ENCODE assay signal across 9 cellular contexts in genomic region chr10:34723746-34724145, GRCh38.
DNase-seq lines count a peak whose midpoint lies in the region; ATAC-seq, FAIRE-seq and TF ChIP-seq lines count a peak whose summit lies in the region.
"Had no signal": no experiment of that assay in that cellular context is flagged by ENCODE, and none has a peak within 500 bp of the region (broad histone marks: within the 10 kb centered on the region; RNA-seq: fewer than 3 reads in every experiment).

No MANE protein-coding gene starts in this region.

- peak; percentile 35 for FAIRE-seq in kidney (lab: Jason Lieb, UNC)

- H3K4me2 ChIP-seq in Karpas-422 (ENCODE audit: low read depth, low read length, poor library complexity, severe bottlenecking), result no peak overlapping the region

- ATAC-seq in GM18511 (IDR thresholded peaks at IDR 0.05; ENCODE audit: unreplicated experiment) (peak; percentile 59), upper lobe of left lung (ENCODE audit: low FRiP score in 2 of 2) (peak; percentile 53 to 76), HG02973 (IDR thresholded peaks at IDR 0.05; ENCODE audit: unreplicated experiment) (no peak), GM21367 (IDR thresholded peaks at IDR 0.05; ENCODE audit: unreplicated experiment) (no peak)

- H4K20me1 ChIP-seq in Karpas-422 (ENCODE audit: insufficient read depth, low read depth, low read length), result no peaks in the 10 kb centered on the region

- in situ Hi-C loops in ACHN (cut with HindIII; ENCODE audit: low pct_ligation_motif_present, low pct_unique_long_range_greater_than_20kb, low sequenced_read_pairs) (no loop called here), astrocyte of the cerebellum (cut with HindIII; ENCODE audit: low sequenced_read_pairs) (no loop called here)

- DNase-seq in ACHN (peak; percentile 87), Karpas-422 (peak; percentile 60), astrocyte of the cerebellum (ENCODE audit: low read depth) (peak; percentile 68), kidney (no peak), upper lobe of left lung (peak in 1 of 2 donors; percentile 63)

- TF ChIP-seq CTCF in astrocyte of the cerebellum (IDR thresholded peaks at IDR 0.05; ENCODE audit: low read depth, low read length, missing control alignments) (peak; percentile 67), kidney (IDR thresholded peaks at IDR 0.05; ENCODE audit: borderline replicate concordance, extremely low read depth, insufficient read depth) (peak; percentile 53), upper lobe of left lung (IDR thresholded peaks at IDR 0.05) (peak in 5 of 6 experiments; percentile 38 to 70 (median 49))

- no peak for TF ChIP-seq POLR2A in upper lobe of left lung (IDR thresholded peaks at IDR 0.05)

- intact Hi-C loops in kidney (cut with DNase I), result no loop called here

- H3K4me3 ChIP-seq in Karpas-422 (ENCODE audit: low read length) (no peak overlapping the region), astrocyte of the cerebellum (ENCODE audit: low read depth, low read length) (no peak overlapping the region), kidney (ENCODE audit: low read length in 2 of 2) (peak overlapping the region in 1 of 2 donors; percentile 45), upper lobe of left lung (peak overlapping the region in 1 of 4 donors; percentile 10)

- H3K9me3 ChIP-seq in Karpas-422 (ENCODE audit: low read length) (no peaks in the 10 kb centered on the region), kidney (ENCODE audit: control insufficient read depth in 1 of 2, low read length in 2 of 2) (no peaks in the 10 kb centered on the region), upper lobe of left lung (no peaks in the 10 kb centered on the region)

- H2AFZ ChIP-seq in Karpas-422 (ENCODE audit: low read length), result no peak overlapping the region

- WGBS in upper lobe of left lung, 2 donors, result 49 to 52% methylated on average over 8 to 9 of the region's 9 CpGs

- H3K27me3 ChIP-seq in Karpas-422 (ENCODE audit: low read length), result no peaks in the 10 kb centered on the region
- no peaks in the 10 kb centered on the region for H3K27me3 ChIP-seq in upper lobe of left lung

- H3K36me3 ChIP-seq in Karpas-422 (ENCODE audit: insufficient read depth, low read length), result no peaks in the 10 kb centered on the region
- H3K36me3 ChIP-seq in kidney (ENCODE audit: control insufficient read depth in 1 of 2, insufficient read depth in 2 of 2, low read length in 2 of 2), result no peaks in the 10 kb centered on the region
- H3K36me3 ChIP-seq in upper lobe of left lung, result no peaks in the 10 kb centered on the region

- H3K9me2 ChIP-seq in Karpas-422 (replicated peaks; ENCODE audit: insufficient read depth, low read length), result no peaks in the 10 kb centered on the region

- TF ChIP-seq EP300 in upper lobe of left lung (IDR thresholded peaks at IDR 0.05), result no peak

- H3K27ac ChIP-seq in Karpas-422 (ENCODE audit: low read length), result no peak overlapping the region
- H3K27ac ChIP-seq in kidney (ENCODE audit: low read depth in 2 of 2, low read length in 2 of 2), result no peak overlapping the region
- H3K27ac ChIP-seq in upper lobe of left lung, result peak overlapping the region in 1 of 4 donors; percentile 34
- H3K27ac ChIP-seq: epithelial cell of prostate had no signal

- H3K4me1 ChIP-seq in Karpas-422 (ENCODE audit: low read length) (no peaks in the 10 kb centered on the region; the same call in none of the 2 replicates), kidney (ENCODE audit: control insufficient read depth in 1 of 2, insufficient read depth in 1 of 2, low read depth in 1 of 2, low read length in 2 of 2) (peaks cover 23% of the 10 kb centered on the region in 2 donors), upper lobe of left lung (peaks cover 18 to 44% (median 34%) of the 10 kb centered on the region in 4 donors)

- no peak overlapping the region for H3K9ac ChIP-seq in Karpas-422 (ENCODE audit: low read length)
- peak overlapping the region; percentile 13 to 17 for H3K9ac ChIP-seq in kidney (ENCODE audit: low read length in 2 of 2)

- no peaks in the 10 kb centered on the region for H3K79me2 ChIP-seq in Karpas-422 (ENCODE audit: low read length)

Comparison
In these comparisons a context has a peak if more than half of its experiments do, and no peak if none do; other contexts are left out.
1. ATAC-seq: peak in GM18511 (single experiment) and upper lobe of left lung (2 of 2); none in HG02973 (single experiment) and GM21367 (single experiment).
2. Peak in every context shown above with its lines, with median percentiles within 50 percentile points of each other: CTCF ChIP-seq.